In the genomic region with DNA sequence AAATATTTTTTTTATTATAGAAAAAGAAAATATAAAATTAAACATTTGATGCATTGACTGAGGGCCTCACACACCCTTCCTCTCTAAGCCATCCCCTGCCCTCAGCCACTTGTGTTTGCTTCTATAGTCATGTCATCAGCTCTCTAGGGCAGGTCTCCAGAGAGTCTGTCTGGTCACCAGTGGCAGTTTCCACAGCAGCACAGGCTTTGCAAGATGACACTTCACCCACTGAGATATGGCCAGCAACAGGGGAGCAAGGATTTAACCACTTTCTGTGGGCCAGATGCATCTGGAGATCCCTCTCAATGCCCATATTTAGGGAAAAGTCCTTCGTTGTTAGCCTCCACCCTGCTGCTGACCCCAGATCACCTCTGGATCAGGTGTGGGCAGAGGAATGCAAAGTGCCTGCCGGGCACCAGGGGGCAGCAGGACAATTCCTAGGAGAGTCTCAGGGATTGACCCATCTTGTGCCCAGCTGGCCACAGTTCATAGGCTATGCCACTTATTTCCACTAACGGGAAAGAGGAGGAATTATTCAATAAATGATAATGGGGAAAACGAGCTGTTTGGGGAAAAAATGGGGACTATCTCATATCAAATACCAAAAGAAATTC, we compare ENCODE assay signal across 8 cellular contexts. TPM values are rescaled to one million over a fixed set of nuclear protein-coding genes. Genes with fewer than 3 reads are reported as not detected.
DNase-seq lines count a peak whose midpoint lies in the region; ATAC-seq, FAIRE-seq and TF ChIP-seq lines count a peak whose summit lies in the region.

No MANE protein-coding gene starts in this region.

- H3K9me3 ChIP-seq in small intestine (ENCODE audit: control insufficient read depth, low read depth): no peaks in the 10 kb centered on the region

- in situ Hi-C loops in GM13976 (cut with MboI; ENCODE audit: low sequenced_read_pairs, unreplicated experiment): loop anchor here (10.0 kb wide), 1 partner anchor 102 kb away; no protein-coding TSS in a partner anchor

- peaks cover 0 to 9% of the 10 kb centered on the region in 2 donors for H3K4me1 ChIP-seq in small intestine (ENCODE audit: control insufficient read depth in 2 of 2, insufficient read depth in 1 of 2, low read depth in 1 of 2, low read length in 1 of 2)

- ATAC-seq in HG03432 (IDR thresholded peaks at IDR 0.05; ENCODE audit: unreplicated experiment): no peak
- no peak for ATAC-seq in HG03025 (IDR thresholded peaks at IDR 0.05; ENCODE audit: low FRiP score, unreplicated experiment)

- no peaks in the 10 kb centered on the region for H3K27me3 ChIP-seq in small intestine (ENCODE audit: control insufficient read depth in 2 of 2, insufficient read depth in 2 of 2, low read length in 2 of 2)

- no peak for DNase-seq in AG09319 (ENCODE audit: extremely low read depth, low read depth)
- DNase-seq in GM13976 (ENCODE audit: low spot score): no peak
- DNase-seq in UCSD-AML1 (lab: John Stamatoyannopoulos, UW; ENCODE audit: unreplicated experiment): peak; percentile 46
- DNase-seq in fibroblast of pulmonary artery (ENCODE audit: low read depth): peak; percentile 39
- peak; percentile 66 for DNase-seq in small intestine
- no peak for DNase-seq in NCI-H2107 (lab: John Stamatoyannopoulos, UW)

- TF ChIP-seq CTCF in AG09319 (IDR thresholded peaks at IDR 0.05; ENCODE audit: low read depth, low read length) (peak; percentile 46), GM13976 (IDR thresholded peaks at IDR 0.05; ENCODE audit: borderline replicate concordance, control extremely low read depth, extremely low read depth, insufficient read depth, missing control alignments) (peak; percentile 63), fibroblast of pulmonary artery (IDR thresholded peaks at IDR 0.05; ENCODE audit: low read length, missing control alignments) (peak; percentile 71)

- no peak for FAIRE-seq in small intestine (lab: Jason Lieb, UNC)

- H3K4me3 ChIP-seq in fibroblast of pulmonary artery (replicated peaks; ENCODE audit: low read depth, low read length) (no peak overlapping the region), small intestine (ENCODE audit: low read depth in 1 of 2, low read length in 2 of 2) (no peak overlapping the region)

- no peak overlapping the region for H3K27ac ChIP-seq in small intestine (ENCODE audit: low read depth in 1 of 2, low read length in 1 of 2)

- 22 to 41% (median 36%) methylated on average over 4 of the region's 4 CpGs for WGBS in small intestine, 3 donors

- no peaks in the 10 kb centered on the region for H3K36me3 ChIP-seq in small intestine (ENCODE audit: control insufficient read depth in 2 of 2, insufficient read depth in 2 of 2, low read length in 2 of 2)

RNA-seq across cellular contexts. Expression of a gene that starts 4.8 kb away (rescaled TPM):
- 1 to 10 TPM in 2 of 3 donors, under 1 TPM in 1; 0.67 to 8.1 (median 1.4) TPM for polyA plus RNA-seq in small intestine

Comparison
In these comparisons a context has a peak if more than half of its experiments do, and no peak if none do; other contexts are left out.
1. DNase-seq: peak in UCSD-AML1 (single experiment), fibroblast of pulmonary artery (single experiment) and small intestine (single experiment); none in AG09319 (single experiment), GM13976 (single experiment) and NCI-H2107 (single experiment).
2. Peak in every context shown above with its lines, with median percentiles within 50 percentile points of each other: CTCF ChIP-seq.